Comparison of ENCODE assay signal across 1 cellular context in the genomic region with DNA sequence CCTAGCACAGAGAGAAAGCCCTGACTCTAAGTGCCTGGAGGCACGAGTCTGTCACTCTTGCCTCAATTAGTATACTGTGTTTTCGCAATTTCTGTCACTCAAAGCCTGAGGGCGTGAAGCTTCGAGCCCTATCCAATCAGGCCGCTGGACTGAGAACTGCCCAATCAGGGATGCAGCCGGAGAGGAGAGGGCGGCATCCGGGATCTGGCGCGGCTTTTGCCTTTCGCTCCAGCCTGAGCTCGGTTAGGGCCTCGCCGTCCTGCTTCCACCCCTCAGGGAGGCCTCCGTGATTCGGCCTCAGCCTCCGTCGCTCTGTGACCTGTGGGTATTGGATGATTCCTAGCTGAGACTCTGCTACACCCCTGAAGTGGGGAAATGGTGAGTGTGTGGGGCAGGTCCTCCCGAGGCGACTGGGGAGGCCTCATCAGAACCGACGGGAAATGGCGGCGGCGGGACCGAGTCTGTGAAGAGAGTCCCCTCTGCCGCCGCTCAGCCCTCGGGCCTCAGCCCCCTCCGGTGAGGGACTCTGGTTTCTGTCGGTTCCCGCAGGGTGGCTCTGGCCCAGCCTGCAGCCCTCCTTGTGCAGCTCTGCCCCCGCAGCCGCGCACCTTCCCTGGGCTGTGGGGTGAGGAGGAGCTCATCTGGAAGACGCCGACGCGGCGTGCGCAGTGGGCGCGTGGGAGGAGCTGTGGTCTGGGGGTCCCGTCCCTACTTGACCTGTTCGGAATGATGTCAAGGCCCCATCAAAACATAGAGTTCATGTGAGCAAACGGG.
TF ChIP-seq lines count a peak whose summit lies in the region.

No MANE protein-coding gene starts in this region.

TF ChIP-seq in H1, 55 proteins besides CTCF, POLR2A, EP300 and RAD21:
- no peak for TF ChIP-seq POU5F1 (IDR thresholded peaks at IDR 0.05; ENCODE audit: low read depth, low read length)
- no peak for TF ChIP-seq USF2 (IDR thresholded peaks at IDR 0.05; ENCODE audit: low read length)
- no peak for TF ChIP-seq RFX5 (IDR thresholded peaks at IDR 0.05; ENCODE audit: borderline replicate concordance, low read depth, low read length)
- no peak for TF ChIP-seq CHD2 (IDR thresholded peaks at IDR 0.05; ENCODE audit: low read length)
- TF ChIP-seq TAF7 (optimal IDR thresholded peaks at IDR 0.05; ENCODE audit: borderline replicate concordance, low read depth, low read length) = no peak
